Comparison of ENCODE assay signal across 2 cellular contexts in genomic region chr17:82709024-82709675, GRCh38.
TF ChIP-seq lines count a peak whose summit lies in the region.

No MANE protein-coding gene starts in this region.

TF ChIP-seq in A549, 52 proteins besides CTCF, POLR2A, EP300 and RAD21:
- no peak for TF ChIP-seq CBX2 (IDR thresholded peaks at IDR 0.05; ENCODE audit: borderline replicate concordance, low read depth)
- TF ChIP-seq SREBF2 (IDR thresholded peaks at IDR 0.05) = no peak
- TF ChIP-seq ESRRA (IDR thresholded peaks at IDR 0.05; ENCODE audit: borderline replicate concordance, low read length) = no peak
- TF ChIP-seq RNF2 (IDR thresholded peaks at IDR 0.05; ENCODE audit: borderline replicate concordance, low read depth) = no peak
- no peak for TF ChIP-seq MAFK (IDR thresholded peaks at IDR 0.05; ENCODE audit: partially characterized antibody)
- TF ChIP-seq HOXB5 (CRISPR knock-in tag; IDR thresholded peaks at IDR 0.05) = no peak
- TF ChIP-seq FOXS1 (CRISPR knock-in tag; IDR thresholded peaks at IDR 0.05) = no peak
- TF ChIP-seq ZFP36 (IDR thresholded peaks at IDR 0.05; ENCODE audit: borderline replicate concordance, partially characterized antibody) = no peak
- TF ChIP-seq ATOH8 (CRISPR knock-in tag; IDR thresholded peaks at IDR 0.05; ENCODE audit: low read depth) = no peak
- no peak for TF ChIP-seq PHF8 (IDR thresholded peaks at IDR 0.05; ENCODE audit: borderline replicate concordance, low read depth)
- TF ChIP-seq E2F6 (IDR thresholded peaks at IDR 0.05; ENCODE audit: borderline replicate concordance, low read depth) = no peak
- no peak for TF ChIP-seq MYC (IDR thresholded peaks at IDR 0.05; ENCODE audit: borderline replicate concordance, low read length)
- no peak for TF ChIP-seq ZSCAN20 (CRISPR knock-in tag; IDR thresholded peaks at IDR 0.05)

TF ChIP-seq in HepG2, 621 proteins besides CTCF, POLR2A, EP300 and RAD21:
- no peak for TF ChIP-seq PLSCR1 (CRISPR knock-in tag; IDR thresholded peaks at IDR 0.05; ENCODE audit: borderline replicate concordance)
- no peak for TF ChIP-seq MED13 (CRISPR knock-in tag; IDR thresholded peaks at IDR 0.05)
- no peak for TF ChIP-seq ZGPAT (CRISPR knock-in tag; IDR thresholded peaks at IDR 0.05)
- no peak for TF ChIP-seq ZNF598 (CRISPR knock-in tag; IDR thresholded peaks at IDR 0.05; ENCODE audit: borderline replicate concordance)
- TF ChIP-seq HCFC1 (IDR thresholded peaks at IDR 0.05; ENCODE audit: low read depth, low read length) = no peak
- TF ChIP-seq GZF1 (CRISPR knock-in tag; IDR thresholded peaks at IDR 0.05) = no peak
- TF ChIP-seq ZNF691 (CRISPR knock-in tag; IDR thresholded peaks at IDR 0.05; ENCODE audit: borderline replicate concordance, low read depth) = no peak
- no peak for TF ChIP-seq PHF5A (CRISPR knock-in tag; IDR thresholded peaks at IDR 0.05; ENCODE audit: low read depth, unreplicated experiment)
